ENCODE assay signal across 8 cellular contexts in the genomic region with DNA sequence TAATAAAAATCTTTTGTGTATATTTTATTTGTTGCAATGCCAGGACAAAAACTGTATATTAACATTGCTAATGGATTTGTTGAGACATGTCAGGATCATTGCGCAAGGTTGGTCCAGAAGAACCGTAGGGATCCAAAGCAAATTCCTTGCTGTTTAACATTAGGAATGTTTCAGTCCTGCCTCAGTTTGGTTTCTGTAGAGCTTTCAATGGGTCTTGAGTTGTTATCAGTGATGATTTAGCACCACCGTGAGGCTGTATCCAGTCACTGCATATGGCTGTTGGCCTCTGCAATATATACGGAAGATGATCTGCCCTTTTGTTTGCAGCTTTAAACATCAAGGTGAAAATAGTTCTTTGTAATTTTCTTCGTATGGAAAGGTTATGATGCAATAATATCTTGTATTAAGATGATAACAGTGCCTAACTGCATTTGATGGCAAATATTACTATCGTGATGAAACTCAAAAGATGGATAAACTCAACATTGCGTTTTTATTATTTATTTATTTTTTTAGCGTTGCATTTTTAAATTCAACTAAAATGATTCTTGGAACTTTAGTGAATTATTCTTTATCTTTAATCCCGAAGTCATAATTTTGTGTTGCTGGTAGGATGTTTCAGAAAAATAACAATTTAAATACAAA.
DNase-seq lines count a peak whose midpoint lies in the region; ATAC-seq, FAIRE-seq and TF ChIP-seq lines count a peak whose summit lies in the region.

No MANE protein-coding gene starts in this region.

- H3K79me2 ChIP-seq in DOHH2 (ENCODE audit: control insufficient read depth, low read length) = no peaks in the 10 kb centered on the region
- no peaks in the 10 kb centered on the region for H3K79me2 ChIP-seq in PC-3 (ENCODE audit: low read length)

- FAIRE-seq in small intestine (lab: Jason Lieb, UNC) = peak; percentile 61

- no peaks in the 10 kb centered on the region for H3F3A ChIP-seq in DOHH2 (ENCODE audit: control insufficient read depth, insufficient read depth)
- peaks cover 6% of the 10 kb centered on the region for H3F3A ChIP-seq in PC-3 (ENCODE audit: low read length, unreplicated experiment)

- H3K4me3 Mint-ChIP-seq in immature natural killer cell = no peak overlapping the region

- in situ Hi-C loops in brain microvascular endothelial cell (cut with HindIII; ENCODE audit: low pct_ligation_motif_present, low sequenced_read_pairs) = no loop called here

- intact Hi-C loops in PC-3 (cut with micrococcal nuclease) = loop anchor here (1.0 to 10.0 kb wide), 9 partner anchors 47 to 1046 kb away; a partner anchor contains a TSS

- H4K20me1 ChIP-seq in DOHH2 (ENCODE audit: control insufficient read depth, insufficient read depth, low read depth, low read length) (no peaks in the 10 kb centered on the region), PC-3 (ENCODE audit: low read length) (no peaks in the 10 kb centered on the region)

- H3K4me1 Mint-ChIP-seq in immature natural killer cell = peaks cover 13 to 14% of the 10 kb centered on the region in 2 donors

- H3K27me3 ChIP-seq in DOHH2 (ENCODE audit: control insufficient read depth, low read length) (no peaks in the 10 kb centered on the region), PC-3 (ENCODE audit: low read length) (no peaks in the 10 kb centered on the region), brain microvascular endothelial cell (replicated peaks) (no peaks in the 10 kb centered on the region), iPS DF 6.9 (ENCODE audit: control insufficient read depth, insufficient read depth, low read length) (no peaks in the 10 kb centered on the region), small intestine (ENCODE audit: control insufficient read depth in 2 of 2, insufficient read depth in 2 of 2, low read length in 2 of 2) (no peaks in the 10 kb centered on the region)

- ATAC-seq in GM21526 (IDR thresholded peaks at IDR 0.05; ENCODE audit: low FRiP score, unreplicated experiment) = peak; percentile 74
- peak; percentile 61 for ATAC-seq in PC-3

- H3K9me2 ChIP-seq in DOHH2 (replicated peaks; ENCODE audit: control insufficient read depth, low read length) (no peaks in the 10 kb centered on the region), PC-3 (replicated peaks; ENCODE audit: low read length) (no peaks in the 10 kb centered on the region)

- no peak overlapping the region for H3K27ac Mint-ChIP-seq in immature natural killer cell

- POLR2A ChIA-PET in PC-3 (lab: Charles Lee; ENCODE audit: unreplicated experiment) = interaction anchor here (0.9 kb wide), 1 partner anchor 1438 kb away, joined by 5 read pairs; no protein-coding TSS in a partner anchor

- peaks cover 0 to 2% (median 0%) of the 10 kb centered on the region in 6 donors for H3K9me3 Mint-ChIP-seq in immature natural killer cell

- H3K36me3 ChIP-seq in DOHH2 (ENCODE audit: control insufficient read depth, low read length) (no peaks in the 10 kb centered on the region), PC-3 (ENCODE audit: low read depth, low read length) (no peaks in the 10 kb centered on the region), brain microvascular endothelial cell (replicated peaks) (no peaks in the 10 kb centered on the region), iPS DF 6.9 (ENCODE audit: control insufficient read depth, insufficient read depth, low read length) (no peaks in the 10 kb centered on the region), small intestine (ENCODE audit: control insufficient read depth in 2 of 2, insufficient read depth in 2 of 2, low read length in 2 of 2) (no peaks in the 10 kb centered on the region)

- peak overlapping the region; percentile 35; the same call in 1 of the 2 replicates for H2AFZ ChIP-seq in PC-3 (ENCODE audit: low read length)

- no peak overlapping the region for H3K4me3 ChIP-seq in DOHH2 (ENCODE audit: low read length)
- no peak overlapping the region for H3K4me3 ChIP-seq in PC-3 (ENCODE audit: low read length)
- H3K4me3 ChIP-seq in brain microvascular endothelial cell (ENCODE audit: low read depth, low read length) = no peak overlapping the region
- no peak overlapping the region for H3K4me3 ChIP-seq in iPS DF 6.9 (ENCODE audit: low read length)
- no peak overlapping the region for H3K4me3 ChIP-seq in small intestine (ENCODE audit: low read depth in 1 of 2, low read length in 2 of 2)

- peak; percentile 80 for TF ChIP-seq CTCF in DOHH2 (IDR thresholded peaks at IDR 0.05; ENCODE audit: low read depth, low read length, poor library complexity, severe bottlenecking)
- peak; percentile 98 for TF ChIP-seq CTCF in LNCAP (IDR thresholded peaks at IDR 0.05)
- peak; percentile 97 for TF ChIP-seq CTCF in PC-3 (conservative IDR thresholded peaks at IDR 0.05; ENCODE audit: low read depth, low read length)
- TF ChIP-seq CTCF in brain microvascular endothelial cell (IDR thresholded peaks at IDR 0.05; ENCODE audit: low read depth, low read length, missing control alignments) = peak; percentile 86

- H3K4me1 ChIP-seq in DOHH2 (ENCODE audit: control insufficient read depth, low read length) (no peaks in the 10 kb centered on the region), PC-3 (ENCODE audit: insufficient read depth, low read length) (peaks cover 30% of the 10 kb centered on the region), iPS DF 6.9 (ENCODE audit: control insufficient read depth, insufficient read depth, low read length) (no peaks in the 10 kb centered on the region), small intestine (ENCODE audit: control insufficient read depth in 2 of 2, insufficient read depth in 1 of 2, low read depth in 1 of 2, low read length in 1 of 2) (peaks cover 3 to 6% of the 10 kb centered on the region in 2 donors)

- BruUV-seq in PC-3 (replicated peaks; lab: Mats Ljungman, UMichigan) = no TSS peak

- no CpG with 5 or more reads among the region's 9 CpGs for WGBS in iPS DF 6.9 (ENCODE audit: insufficient coverage, insufficient read length)
- 24 to 30% (median 29%) methylated on average over 9 of the region's 9 CpGs for WGBS in small intestine, 3 donors

- H3K9ac ChIP-seq in PC-3 (ENCODE audit: low read length) = no peak overlapping the region

- H3K4me2 ChIP-seq in DOHH2 (ENCODE audit: low read length) (no peak overlapping the region), PC-3 (ENCODE audit: low read length) (peak overlapping the region; percentile 19; the same call in 1 of the 2 replicates)

- CTCF ChIA-PET in PC-3 (lab: Charles Lee) = interaction anchor here (0.5 to 1.7 kb wide), 14 partner anchors 15 to 1577 kb away, joined by 3 to 15 read pairs (median 6); no protein-coding TSS in a partner anchor

- no peaks in the 10 kb centered on the region for H3K27me3 Mint-ChIP-seq in immature natural killer cell (ENCODE audit: low read depth in 3 of 3)

- DNase-seq in PC-3 (peak; percentile 84), brain microvascular endothelial cell (peak; percentile 79), iPS DF 6.9 (ENCODE audit: low read depth, low spot score) (peak; percentile 76), small intestine (peak; percentile 70), immature natural killer cell (no peak)

- H3K27ac ChIP-seq in DOHH2 (ENCODE audit: low read depth, low read length) (no peak overlapping the region), PC-3 (ENCODE audit: low read length) (no peak overlapping the region), brain microvascular endothelial cell (no peak overlapping the region), iPS DF 6.9 (ENCODE audit: low read length) (no peak overlapping the region), small intestine (ENCODE audit: low read depth in 1 of 2, low read length in 1 of 2) (no peak overlapping the region)

- no peaks in the 10 kb centered on the region for H3K9me3 ChIP-seq in DOHH2 (ENCODE audit: control insufficient read depth, insufficient read depth, low read length)
- H3K9me3 ChIP-seq in PC-3 (ENCODE audit: low read length) = no peaks in the 10 kb centered on the region
- no peaks in the 10 kb centered on the region for H3K9me3 ChIP-seq in iPS DF 6.9 (ENCODE audit: control insufficient read depth, insufficient read depth, low read length)
- no peaks in the 10 kb centered on the region for H3K9me3 ChIP-seq in small intestine (ENCODE audit: control insufficient read depth, low read depth)

- no peaks in the 10 kb centered on the region for H3K36me3 Mint-ChIP-seq in immature natural killer cell

Comparison
In these comparisons a context has a peak if more than half of its experiments do, and no peak if none do; other contexts are left out.
1. DNase-seq: peak in PC-3 (single experiment), brain microvascular endothelial cell (single experiment), iPS DF 6.9 (single experiment) and small intestine (single experiment); none in immature natural killer cell (0 of 3).
2. Peak in every context shown above with its lines, with median percentiles within 50 percentile points of each other: CTCF ChIP-seq.